ENCODE assay signal across 9 cellular contexts in the genomic region with DNA sequence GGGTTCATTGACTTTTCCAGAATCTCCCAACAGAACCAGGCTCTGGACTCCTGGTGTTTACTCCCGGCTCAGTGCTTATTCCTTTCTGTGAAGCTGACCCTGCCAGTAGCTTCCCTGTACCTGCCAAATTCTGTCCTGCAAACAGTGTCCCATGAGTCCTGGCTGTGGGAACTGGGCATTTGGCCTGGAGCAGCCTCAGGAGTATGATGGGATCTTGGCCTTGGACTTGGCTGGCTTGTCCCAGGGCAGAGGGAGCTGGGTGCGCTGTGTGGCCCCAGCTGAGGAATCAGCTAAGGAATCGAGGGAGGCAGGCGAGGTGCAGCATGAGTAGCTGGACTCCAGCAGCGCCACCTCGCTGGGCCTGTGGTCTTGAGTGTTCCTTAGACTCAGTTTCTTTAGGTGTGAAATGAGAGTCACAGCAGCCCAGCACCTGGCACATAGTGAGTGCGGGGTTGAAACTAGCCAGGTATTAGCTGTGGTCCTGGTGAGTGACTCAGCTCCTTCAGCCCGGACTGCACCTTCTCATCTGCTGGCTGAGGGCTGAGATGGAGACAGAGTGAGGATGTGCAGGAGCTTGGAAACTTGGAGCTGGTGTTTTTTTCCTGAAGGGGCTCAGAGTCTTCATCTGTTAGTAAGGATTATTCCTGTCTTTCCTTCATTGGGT. TPM values are rescaled to one million over a fixed set of nuclear protein-coding genes. Genes with fewer than 3 reads are reported as not detected.
DNase-seq lines count a peak whose midpoint lies in the region; ATAC-seq and TF ChIP-seq lines count a peak whose summit lies in the region.
"Had no signal": no experiment of that assay in that cellular context is flagged by ENCODE, and none has a peak within 500 bp of the region (broad histone marks: within the 10 kb centered on the region; RNA-seq: fewer than 3 reads in every experiment).

No MANE protein-coding gene starts in this region.

- H3K9me2 ChIP-seq in SK-N-SH = no peaks in the 10 kb centered on the region

- 92% methylated on average over 3 of the region's 8 CpGs for WGBS in SK-N-SH (ENCODE audit: low lambda C conversion rate)
- WGBS in heart left ventricle, 4 donors = 64 to 80% (median 71%) methylated on average over 2 to 8 of the region's 8 CpGs

- CTCF ChIA-PET in SK-N-SH (lab: Yijun Ruan, JAX) = interaction anchor here (1.4 to 3.8 kb wide), 2 partner anchors 9 to 10 kb away, joined by 5 to 16 read pairs; no protein-coding TSS in a partner anchor

- H3K9ac ChIP-seq in SK-N-SH = no peak overlapping the region

- DNase-seq in SK-N-SH (no peak), heart left ventricle (peak in 2 of 5 donors; percentile 54 to 60), gastrocnemius medialis (peak; percentile 29 to 78), ureter (ENCODE audit: low spot score) (no peak), HuH-7.5 (ENCODE audit: low spot score) (no peak), NCI-H1092 (lab: John Stamatoyannopoulos, UW) (no peak)
- DNase-seq in activated naive CD8-positive, alpha-beta T cell treated with anti-CD3 and anti-CD28 coated beads, Interleukin-2, amount 50 U/mL, for 24 hours = no peak

- peaks cover 48% of the 10 kb centered on the region for H3K4me1 Mint-ChIP-seq in activated naive CD8-positive, alpha-beta T cell treated with anti-CD3 and anti-CD28 coated beads, Interleukin-2, amount 50 U/mL, for 24 hours

- ATAC-seq in SK-N-SH treated with all-trans-retinoic acid at 6 μM for 48 hours (peak; percentile 24; the same call in 1 of the 3 replicates), heart left ventricle (peak; percentile 76 to 81 (median 80)), gastrocnemius medialis (peak; percentile 90 to 93)
- ATAC-seq in activated naive CD8-positive, alpha-beta T cell treated with anti-CD3 and anti-CD28 coated beads, Interleukin-2, amount 50 U/mL, for 24 hours = no peak

- H3K27me3 ChIP-seq in SK-N-SH (ENCODE audit: insufficient read depth) = no peaks in the 10 kb centered on the region
- no peaks in the 10 kb centered on the region for H3K27me3 ChIP-seq in heart left ventricle
- no peaks in the 10 kb centered on the region for H3K27me3 ChIP-seq in gastrocnemius medialis
- H3K27me3 ChIP-seq: suprapubic skin had no signal

- peaks cover 29% of the 10 kb centered on the region for H3K36me3 Mint-ChIP-seq in activated naive CD8-positive, alpha-beta T cell treated with anti-CD3 and anti-CD28 coated beads, Interleukin-2, amount 50 U/mL, for 24 hours (ENCODE audit: low read depth)

- intact Hi-C loops in heart left ventricle (cut with DNase I) (loop anchor here in 1 of 10 donors (10.0 kb wide), 1 partner anchor 144 kb away; the partner anchor contains the start of gene APOE), gastrocnemius medialis (cut with DNase I; ENCODE audit: low total_unique reads) (no loop called here)

- no peaks in the 10 kb centered on the region for H3K27me3 Mint-ChIP-seq in activated naive CD8-positive, alpha-beta T cell treated with anti-CD3 and anti-CD28 coated beads, Interleukin-2, amount 50 U/mL, for 24 hours

- H3K4me2 ChIP-seq in SK-N-SH = no peak overlapping the region

- peak overlapping the region; percentile 59 for H3K27ac Mint-ChIP-seq in activated naive CD8-positive, alpha-beta T cell treated with anti-CD3 and anti-CD28 coated beads, Interleukin-2, amount 50 U/mL, for 24 hours

- H3K27ac ChIP-seq in SK-N-SH (ENCODE audit: low read depth in 2 of 2, low read length in 1 of 2) = no peak overlapping the region
- peak overlapping the region in 5 of 12 donors; percentile 2 to 36 (median 20) for H3K27ac ChIP-seq in heart left ventricle
- peak overlapping the region; percentile 54 to 79 (median 74) for H3K27ac ChIP-seq in gastrocnemius medialis
- H3K27ac ChIP-seq: suprapubic skin had no signal

- POLR2A ChIA-PET in SK-N-SH (lab: Yijun Ruan, JAX) = interaction anchor here (1.8 kb wide), 1 partner anchor 9 kb away, joined by 4 read pairs; no protein-coding TSS in a partner anchor

- in situ Hi-C loops in gastrocnemius medialis (cut with MboI; ENCODE audit: low sequenced_read_pairs in 4 of 4) = no loop called here

- peaks cover 20 to 40% of the 10 kb centered on the region in 2 experiments for H3K36me3 ChIP-seq in SK-N-SH (replicated peaks in 1 of 2; ENCODE audit: control insufficient read depth in 1 of 2, insufficient read depth in 2 of 2, low read length in 1 of 2)
- H3K36me3 ChIP-seq in heart left ventricle = peaks cover 0 to 61% (median 42%) of the 10 kb centered on the region in 9 donors
- H3K36me3 ChIP-seq in gastrocnemius medialis = peaks cover 0 to 42% of the 10 kb centered on the region in 2 donors

- no peaks in the 10 kb centered on the region for H3K9me3 Mint-ChIP-seq in activated naive CD8-positive, alpha-beta T cell treated with anti-CD3 and anti-CD28 coated beads, Interleukin-2, amount 50 U/mL, for 24 hours

- H3K4me1 ChIP-seq in SK-N-SH (ENCODE audit: control insufficient read depth in 1 of 2, insufficient read depth in 2 of 2, low read depth in 1 of 2, low read length in 1 of 2) = no peaks in the 10 kb centered on the region; a peak in 1 of 4 replicates
- H3K4me1 ChIP-seq in heart left ventricle = peaks cover 0 to 60% (median 36%) of the 10 kb centered on the region in 12 donors
- H3K4me1 ChIP-seq in gastrocnemius medialis = peaks cover 29 to 34% of the 10 kb centered on the region in 2 donors

- no peaks in the 10 kb centered on the region for H3K9me3 ChIP-seq in SK-N-SH
- no peaks in the 10 kb centered on the region for H3K9me3 ChIP-seq in heart left ventricle
- H3K9me3 ChIP-seq in gastrocnemius medialis = no peaks in the 10 kb centered on the region
- H3K9me3 ChIP-seq: suprapubic skin had no signal

- H3F3A ChIP-seq in SK-N-SH (replicated peaks; ENCODE audit: insufficient read depth) = peaks cover 4% of the 10 kb centered on the region

- no peak for TF ChIP-seq RAD21 in SK-N-SH (IDR thresholded peaks at IDR 0.05; ENCODE audit: low read length)

- TF ChIP-seq POLR2A in heart left ventricle (IDR thresholded peaks at IDR 0.05) = no peak
- TF ChIP-seq POLR2A in gastrocnemius medialis (IDR thresholded peaks at IDR 0.05) = no peak

- no peak overlapping the region for H2AFZ ChIP-seq in SK-N-SH (ENCODE audit: low read depth)

- H3K4me3 ChIP-seq in SK-N-SH (ENCODE audit: low read depth in 2 of 2, low read length in 1 of 2) (no peak overlapping the region), heart left ventricle (no peak overlapping the region), gastrocnemius medialis (no peak overlapping the region)
- H3K4me3 ChIP-seq: suprapubic skin had no signal

- peaks cover 97% of the 10 kb centered on the region for H3K79me2 ChIP-seq in SK-N-SH (ENCODE audit: insufficient read depth)

- peaks cover 86% of the 10 kb centered on the region for H4K20me1 ChIP-seq in SK-N-SH (ENCODE audit: insufficient read depth)

- TF ChIP-seq CTCF in SK-N-SH (IDR thresholded peaks at IDR 0.05) (no peak), heart left ventricle (IDR thresholded peaks at IDR 0.05) (no peak), gastrocnemius medialis (IDR thresholded peaks at IDR 0.05 in 4 of 5, conservative IDR thresholded peaks at IDR 0.05 in 1 of 5) (no peak)

- no peak overlapping the region for H3K4me3 Mint-ChIP-seq in activated naive CD8-positive, alpha-beta T cell treated with anti-CD3 and anti-CD28 coated beads, Interleukin-2, amount 50 U/mL, for 24 hours

- no peak for TF ChIP-seq EP300 in SK-N-SH (IDR thresholded peaks at IDR 0.05; ENCODE audit: borderline replicate concordance in 1 of 2, low read depth in 1 of 2, low read length in 1 of 2)

TF ChIP-seq in SK-N-SH treated with all-trans-retinoic acid at 6 μM for 48 hours, 23 proteins besides CTCF, POLR2A, EP300 and RAD21 (continues in another document):
- TF ChIP-seq PPARA (CRISPR knock-in tag; IDR thresholded peaks at IDR 0.05; ENCODE audit: borderline replicate concordance) (no peak), SNAI2 (CRISPR knock-in tag; IDR thresholded peaks at IDR 0.05) (no peak), ZNF70 (CRISPR knock-in tag; IDR thresholded peaks at IDR 0.05) (no peak), ZC3H10 (CRISPR knock-in tag; IDR thresholded peaks at IDR 0.05) (no peak)

RNA-seq across cellular contexts. Expression of gene CLASRP, which starts 10.4 kb away (rescaled TPM):
- polyA plus RNA-seq in SK-N-SH (2012; rRNA removed) = 53.8 and 54.8 TPM in 2 replicates
- polyA plus RNA-seq in SK-N-SH (2012; cell fraction: cytosol; rRNA removed) = 17.8 and 18.8 TPM in 2 replicates
- 283 and 291 TPM in 2 replicates for polyA plus RNA-seq in SK-N-SH (2012; cell fraction: nucleus; rRNA removed)
- 10 to 100 TPM; 26.0 to 68.2 (median 32.4) TPM for total RNA-seq in heart left ventricle
- polyA plus RNA-seq in heart left ventricle = 10 to 100 TPM; 25.8 to 47.5 TPM
- 100 to 1,000 TPM in 2 of 4 donors, 10 to 100 TPM in 2; 28.8 to 121 (median 91.5) TPM for total RNA-seq in gastrocnemius medialis
- 128 TPM for total RNA-seq in ureter

RNA-seq across cellular contexts. Expression of gene ZNF296, which starts 27.1 kb away (rescaled TPM):
- 0.16 and 0.21 TPM in 2 replicates for polyA plus RNA-seq in SK-N-SH (2012; rRNA removed)
- 0.06 and 0.12 TPM in 2 replicates for polyA plus RNA-seq in SK-N-SH (2012; cell fraction: cytosol; rRNA removed)
- polyA plus RNA-seq in SK-N-SH (2012; cell fraction: nucleus; rRNA removed) = 2.1 and 2.8 TPM in 2 replicates
- total RNA-seq in heart left ventricle = 1 to 10 TPM in 1 of 9 donors, under 1 TPM in 6, not detected in 2; 0.16 to 1.2 (median 0.36) TPM
- under 1 TPM; 0.19 to 0.46 TPM for polyA plus RNA-seq in heart left ventricle
- not detected for total RNA-seq in gastrocnemius medialis
- 5.1 TPM for total RNA-seq in ureter

RNA-seq across cellular contexts. Expression of gene GEMIN7, which starts 29.9 kb away (rescaled TPM):
- polyA plus RNA-seq in SK-N-SH (2012; rRNA removed) (24.2 and 28.7 TPM in 2 replicates), heart left ventricle (10 to 100 TPM; 25.0 to 40.8 TPM)
- 14.5 and 19.1 TPM in 2 replicates for polyA plus RNA-seq in SK-N-SH (2012; cell fraction: cytosol; rRNA removed)
- polyA plus RNA-seq in SK-N-SH (2012; cell fraction: nucleus; rRNA removed) = 16.1 and 16.5 TPM in 2 replicates
- total RNA-seq in heart left ventricle (10 to 100 TPM; 11.4 to 22.0 (median 17.0) TPM), gastrocnemius medialis (10 to 100 TPM; 18.6 to 33.4 (median 27.9) TPM), ureter (19.9 TPM)

RNA-seq across cellular contexts. Expression of gene PPP1R37, which starts 43.8 kb away (rescaled TPM):
- polyA plus RNA-seq in SK-N-SH (2012; rRNA removed) (19.3 and 24.4 TPM in 2 replicates), heart left ventricle (10 to 100 TPM; 24.0 to 27.9 TPM)
- 9.4 and 14.2 TPM in 2 replicates for polyA plus RNA-seq in SK-N-SH (2012; cell fraction: cytosol; rRNA removed)
- polyA plus RNA-seq in SK-N-SH (2012; cell fraction: nucleus; rRNA removed) = 53.9 and 70.9 TPM in 2 replicates
- total RNA-seq in heart left ventricle (10 to 100 TPM; 16.0 to 33.7 (median 17.1) TPM), gastrocnemius medialis (10 to 100 TPM; 30.5 to 51.1 (median 39.7) TPM), ureter (89.3 TPM)

RNA-seq across cellular contexts. Expression of gene RELB, which starts 47.9 kb away (rescaled TPM):
- polyA plus RNA-seq in SK-N-SH (2012; rRNA removed) (9.5 and 12.6 TPM in 2 replicates), heart left ventricle (10 to 100 TPM in 1 of 2 donors, 1 to 10 TPM in 1; 1.6 to 15.0 TPM)
- polyA plus RNA-seq in SK-N-SH (2012; cell fraction: cytosol; rRNA removed) = 5.8 and 9.7 TPM in 2 replicates
- polyA plus RNA-seq in SK-N-SH (2012; cell fraction: nucleus; rRNA removed) = 14.8 and 15.1 TPM in 2 replicates
- total RNA-seq in heart left ventricle (10 to 100 TPM in 2 of 9 donors, 1 to 10 TPM in 7; 2.8 to 23.2 (median 6.7) TPM), gastrocnemius medialis (10 to 100 TPM in 3 of 4 donors, 1 to 10 TPM in 1; 8.4 to 21.5 (median 12.9) TPM), ureter (16.9 TPM)

Comparison
In these comparisons a context has a peak if more than half of its experiments do, and no peak if none do; other contexts are left out.
1. DNase-seq: peak in gastrocnemius medialis (2 of 2); none in SK-N-SH (single experiment), activated naive CD8-positive, alpha-beta T cell treated with anti-CD3 and anti-CD28 coated beads, Interleukin-2, amount 50 U/mL, for 24 hours (single experiment), ureter (single experiment), HuH-7.5 (single experiment) and NCI-H1092 (single experiment).
2. H3K27ac ChIP-seq: peak in gastrocnemius medialis (4 of 4); none in SK-N-SH (0 of 2).